Comparison of ENCODE assay signal across 34 cellular contexts in the genomic region with DNA sequence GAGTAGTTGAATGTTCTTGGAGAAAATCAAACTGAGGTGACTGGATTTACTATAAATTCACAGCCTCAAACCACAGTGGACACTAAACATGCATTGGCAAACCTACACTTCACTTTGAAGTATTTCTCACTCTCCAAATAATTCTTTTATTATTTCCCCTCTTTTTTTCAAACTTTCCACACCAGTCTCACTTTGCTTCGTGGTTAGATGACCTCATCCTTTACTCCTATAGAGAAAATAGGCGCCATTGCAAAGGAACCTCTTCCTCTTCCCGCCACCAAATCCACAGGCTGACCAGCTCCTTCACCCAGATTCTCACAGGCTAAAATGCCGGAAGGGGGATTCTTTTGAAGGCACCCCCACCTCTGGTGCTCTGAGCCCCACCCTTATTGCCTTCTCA. TPM values are rescaled to one million over a fixed set of nuclear protein-coding genes. Genes with fewer than 3 reads are reported as not detected.
"Had no signal": no experiment of that assay in that cellular context is flagged by ENCODE, and none has a peak within 500 bp of the region (broad histone marks: within the 10 kb centered on the region; RNA-seq: fewer than 3 reads in every experiment).

No MANE protein-coding gene starts in this region.

- H3K9me3 Mint-ChIP-seq: activated B cell treated with CpG ODN at 0.5 μM for 24 hours; activated CD8-positive, alpha-beta T cell treated with anti-CD3 and anti-CD28 coated beads for 36 hours; activated T-cell treated with anti-CD3 and anti-CD28 coated beads, Interleukin-2, amount 50 U/mL, for 4 hours; activated T-helper 17 cell treated with anti-CD3 and anti-CD28 coated beads, Interleukin-2, amount 50 U/mL, for 72 hours; central memory CD8-positive, alpha-beta T cell; effector memory CD8-positive, alpha-beta T cell; T-helper 2 cell treated with Interferon-gamma antibody and Interleukin-4, amounts not matched to agents 5 μg/mL and 100 μg/mL, for 36 hours had no signal

- H3K4me1 ChIP-seq: esophagus muscularis mucosa, foreskin keratinocyte, gastrocnemius medialis, heart right ventricle had no signal

- H3K9me3 ChIP-seq: esophagus muscularis mucosa, gastrocnemius medialis, heart right ventricle had no signal

- H3K4me3 ChIP-seq: esophagus muscularis mucosa, gastrocnemius medialis, heart right ventricle, hepatocyte had no signal

- DNase-seq: activated B cell treated with CpG ODN at 0.5 μM for 24 hours; activated CD4-positive, alpha-beta T cell treated with anti-CD3 and anti-CD28 coated beads for 48 hours; activated CD4-positive, alpha-beta T cell treated with anti-CD3 and anti-CD28 coated beads, Interleukin-2, amount 50 U/mL, for 1 hour; activated CD4-positive, alpha-beta T cell treated with anti-CD3 and anti-CD28 coated beads, Interleukin-2, amount 50 U/mL, for 48 hours; activated CD8-positive, alpha-beta memory T cell treated with anti-CD3 and anti-CD28 coated beads for 24 hours; activated CD8-positive, alpha-beta T cell treated with anti-CD3 and anti-CD28 coated beads for 36 hours; activated effector memory CD4-positive, alpha-beta T cell treated with Interleukin-2 at 50 U/mL for 16 hours; activated gamma-delta T cell treated with Interleukin-2 at 50 U/mL for 16 hours; activated naive CD4-positive, alpha-beta T cell treated with anti-CD3 and anti-CD28 coated beads, Interleukin-2, amount 50 U/mL, for 16 hours; activated naive CD4-positive, alpha-beta T cell treated with Interleukin-2 at 50 U/mL for 16 hours; activated T-cell treated with anti-CD3 and anti-CD28 coated beads, Interleukin-2, amount 50 U/mL, for 4 hours; amniotic stem cell; anterior cingulate cortex; brain microvascular endothelial cell; cortex of kidney; dermis blood vessel endothelial cell; effector CD4-positive, alpha-beta T cell; effector memory CD8-positive, alpha-beta T cell; erythroblast; foreskin keratinocyte; gastrocnemius medialis; heart right ventricle; T1000; WERI-Rb-1 had no signal

- H3K4me3 Mint-ChIP-seq: activated B cell treated with CpG ODN at 0.5 μM for 24 hours; activated CD8-positive, alpha-beta T cell treated with anti-CD3 and anti-CD28 coated beads for 36 hours; activated naive CD8-positive, alpha-beta T cell; activated T-cell treated with anti-CD3 and anti-CD28 coated beads, Interleukin-2, amount 50 U/mL, for 4 hours; activated T-helper 17 cell treated with anti-CD3 and anti-CD28 coated beads, Interleukin-2, amount 50 U/mL, for 72 hours; central memory CD8-positive, alpha-beta T cell; effector memory CD8-positive, alpha-beta T cell; T-helper 2 cell treated with Interferon-gamma antibody and Interleukin-4, amounts not matched to agents 5 μg/mL and 100 μg/mL, for 36 hours had no signal

- H3K27me3 ChIP-seq: brain microvascular endothelial cell, foreskin keratinocyte, gastrocnemius medialis, hepatocyte had no signal

- H3K4me1 Mint-ChIP-seq: activated B cell treated with CpG ODN at 0.5 μM for 24 hours; central memory CD8-positive, alpha-beta T cell had no signal

- H3K36me3 ChIP-seq: brain microvascular endothelial cell, esophagus muscularis mucosa, gastrocnemius medialis, heart right ventricle, WERI-Rb-1 had no signal

- H3K27ac Mint-ChIP-seq: activated B cell treated with CpG ODN at 0.5 μM for 24 hours; activated CD8-positive, alpha-beta T cell treated with anti-CD3 and anti-CD28 coated beads for 36 hours; activated naive CD8-positive, alpha-beta T cell; effector memory CD8-positive, alpha-beta T cell; T-helper 2 cell treated with Interferon-gamma antibody and Interleukin-4, amounts not matched to agents 5 μg/mL and 100 μg/mL, for 36 hours had no signal

- H3K27ac ChIP-seq: brain microvascular endothelial cell, esophagus muscularis mucosa, foreskin keratinocyte, gastrocnemius medialis, heart right ventricle, hepatocyte, WERI-Rb-1 had no signal

RNA-seq across cellular contexts. Expression of a gene that starts 33.4 kb away (rescaled TPM):
- total RNA-seq: activated CD8-positive, alpha-beta T cell treated with anti-CD3 and anti-CD28 coated beads for 36 hours; activated T-cell treated with anti-CD3 and anti-CD28 coated beads, Interleukin-2, amount 50 U/mL, for 4 hours; activated T-helper 17 cell treated with anti-CD3 and anti-CD28 coated beads, Interleukin-2, amount 50 U/mL, for 72 hours; astrocyte; bronchial epithelial cell; cardiac septum; cerebellum; dermis blood vessel endothelial cell; foreskin keratinocyte; gastrocnemius medialis; hepatocyte had no signal

RNA-seq across cellular contexts. Expression of a gene that starts 51.2 kb away (rescaled TPM):
- total RNA-seq: foreskin keratinocyte had no signal
